Comparison of ENCODE assay signal across 10 cellular contexts in genomic region chr3:43223670-43224364, GRCh38.
DNase-seq lines count a peak whose midpoint lies in the region; ATAC-seq, FAIRE-seq and TF ChIP-seq lines count a peak whose summit lies in the region.
"Had no signal": no experiment of that assay in that cellular context is flagged by ENCODE, and none has a peak within 500 bp of the region (broad histone marks: within the 10 kb centered on the region; RNA-seq: fewer than 3 reads in every experiment).

No MANE protein-coding gene starts in this region.

- H3K36me3 ChIP-seq in DND-41 (ENCODE audit: insufficient read depth, low read length) (no peaks in the 10 kb centered on the region), MM.1S (replicated peaks; ENCODE audit: insufficient read depth, low read length) (no peaks in the 10 kb centered on the region), trophoblast cell (ENCODE audit: control insufficient read depth in 1 of 2, insufficient read depth in 2 of 2, low read length in 2 of 2) (no peaks in the 10 kb centered on the region)

- no peak for FAIRE-seq in H54 (lab: Jason Lieb, UNC)
- FAIRE-seq: GM12891 had no signal

- no peak overlapping the region for H3K4me3 Mint-ChIP-seq in central memory CD8-positive, alpha-beta T cell
- peak overlapping the region in 7 of 10 donors; percentile 15 to 82 (median 51) for H3K4me3 Mint-ChIP-seq in naive thymus-derived CD8-positive, alpha-beta T cell
- H3K4me3 Mint-ChIP-seq: GM23338 had no signal

- no peak overlapping the region for H3K23ac ChIP-seq in trophoblast cell (ENCODE audit: low read length)

- H3K27me3 ChIP-seq in DND-41 (ENCODE audit: insufficient read depth, low read length, poor library complexity) (no peaks in the 10 kb centered on the region), MM.1S (replicated peaks; ENCODE audit: insufficient read depth, low read length) (no peaks in the 10 kb centered on the region), trophoblast cell (ENCODE audit: insufficient read depth, low read length) (no peaks in the 10 kb centered on the region)

- DNase-seq in DND-41 = no peak
- no peak for DNase-seq in MM.1S
- no peak for DNase-seq in central memory CD8-positive, alpha-beta T cell (ENCODE audit: low spot score in 2 of 2)
- peak in 3 of 10 donors; percentile 41 to 52 (median 42) for DNase-seq in naive thymus-derived CD8-positive, alpha-beta T cell
- no peak for DNase-seq in trophoblast cell
- no peak for DNase-seq in SIG-M5 treated with dmso at 0.1 percent for 504 hours (lab: John Stamatoyannopoulos, UW; ENCODE audit: unreplicated experiment)
- no peak for DNase-seq in H54 (ENCODE audit: insufficient read length, low spot score)

- H2BK12ac ChIP-seq in trophoblast cell (ENCODE audit: low read length) = no peak overlapping the region

- H4K20me1 ChIP-seq in DND-41 (ENCODE audit: insufficient read depth, low read length) (no peaks in the 10 kb centered on the region), MM.1S (ENCODE audit: insufficient read depth, low read length) (no peaks in the 10 kb centered on the region)

- H4K8ac ChIP-seq in trophoblast cell (ENCODE audit: low read depth, low read length) = no peak overlapping the region

- peak overlapping the region; percentile 7 for H3K27ac Mint-ChIP-seq in central memory CD8-positive, alpha-beta T cell (ENCODE audit: low read depth)
- peak overlapping the region; percentile 36 to 95 (median 85) for H3K27ac Mint-ChIP-seq in naive thymus-derived CD8-positive, alpha-beta T cell
- H3K27ac Mint-ChIP-seq: GM23338 had no signal

- H3K79me2 ChIP-seq in DND-41 (ENCODE audit: insufficient read depth, low read length) = no peaks in the 10 kb centered on the region
- H3K79me2 ChIP-seq in MM.1S (ENCODE audit: low read length) = no peaks in the 10 kb centered on the region
- H3K79me2 ChIP-seq in trophoblast cell (ENCODE audit: control insufficient read depth, insufficient read depth, low read length, poor library complexity) = no peaks in the 10 kb centered on the region

- peaks cover 24% of the 10 kb centered on the region for H3K4me1 Mint-ChIP-seq in central memory CD8-positive, alpha-beta T cell
- peaks cover 34 to 69% (median 62%) of the 10 kb centered on the region in 4 donors for H3K4me1 Mint-ChIP-seq in naive thymus-derived CD8-positive, alpha-beta T cell
- H3K4me1 Mint-ChIP-seq: GM23338 had no signal

- no peaks in the 10 kb centered on the region for H3K9me2 ChIP-seq in MM.1S (replicated peaks; ENCODE audit: insufficient read depth, low read length)

- TF ChIP-seq POLR2A in H54 (IDR thresholded peaks at IDR 0.05; ENCODE audit: low read depth, low read length) = no peak

- H2AK5ac ChIP-seq in trophoblast cell (ENCODE audit: low read length) = no peak overlapping the region

- H3K9ac ChIP-seq in DND-41 (ENCODE audit: low read depth, low read length) = no peak overlapping the region
- no peak overlapping the region for H3K9ac ChIP-seq in MM.1S (ENCODE audit: low read length)
- H3K9ac ChIP-seq in trophoblast cell (ENCODE audit: low read length) = no peak overlapping the region

- no peak for ATAC-seq in DND-41 (ENCODE audit: insufficient read depth, low read depth)
- ATAC-seq in central memory CD8-positive, alpha-beta T cell (replicated peaks; ENCODE audit: extremely low read depth, poor library complexity, severe bottlenecking) = no peak
- ATAC-seq in naive thymus-derived CD8-positive, alpha-beta T cell = peak in 1 of 2 donors; percentile 23
- ATAC-seq in activated CD4-positive, CD25-positive, alpha-beta regulatory T cell treated with anti-CD3 and anti-CD28 coated beads, Interleukin-2, amount 50 U/mL, for 24 hours = no peak
- ATAC-seq: GM23338 had no signal

- no peak overlapping the region for H2BK120ac ChIP-seq in trophoblast cell (ENCODE audit: insufficient read depth, low read length, poor library complexity)

- POLR2A ChIA-PET in naive thymus-derived CD8-positive, alpha-beta T cell (lab: Charles Lee) = interaction anchor here (0.7 to 3.6 kb wide), 18 partner anchors 20 to 278 kb away, joined by 3 to 30 read pairs (median 6); partner anchors contain the start of gene SNRK

- H2AFZ ChIP-seq in DND-41 (ENCODE audit: low read depth, low read length) = no peak overlapping the region
- H2AFZ ChIP-seq in MM.1S (ENCODE audit: low read length) = no peak overlapping the region
- no peak overlapping the region for H2AFZ ChIP-seq in trophoblast cell (ENCODE audit: insufficient read depth, low read length, poor library complexity)
- H2AFZ ChIP-seq: GM23338 had no signal

- H3K9me3 ChIP-seq in DND-41 (ENCODE audit: insufficient read depth, low read length, severe bottlenecking) = no peaks in the 10 kb centered on the region
- H3K9me3 ChIP-seq in MM.1S (replicated peaks; ENCODE audit: insufficient read depth, low read length) = no peaks in the 10 kb centered on the region
- H3K9me3 ChIP-seq in trophoblast cell (ENCODE audit: insufficient read depth, low read depth, low read length) = no peaks in the 10 kb centered on the region

- no peak overlapping the region for H3K14ac ChIP-seq in trophoblast cell (ENCODE audit: low read length)

- H4K91ac ChIP-seq in trophoblast cell (ENCODE audit: low read depth, low read length) = no peak overlapping the region

- H3K36me3 Mint-ChIP-seq in central memory CD8-positive, alpha-beta T cell (ENCODE audit: insufficient read depth) = peaks cover 2% of the 10 kb centered on the region
- peaks cover 0 to 18% (median 8%) of the 10 kb centered on the region in 3 donors for H3K36me3 Mint-ChIP-seq in naive thymus-derived CD8-positive, alpha-beta T cell

- H3F3A ChIP-seq in MM.1S (ENCODE audit: insufficient read depth, low read length) = no peaks in the 10 kb centered on the region

- no peaks in the 10 kb centered on the region for H3K27me3 Mint-ChIP-seq in central memory CD8-positive, alpha-beta T cell
- no peaks in the 10 kb centered on the region for H3K27me3 Mint-ChIP-seq in naive thymus-derived CD8-positive, alpha-beta T cell

- no peak overlapping the region for H3K4me3 ChIP-seq in DND-41 (ENCODE audit: low read depth in 1 of 2, low read length in 2 of 2)
- no peak overlapping the region for H3K4me3 ChIP-seq in MM.1S (ENCODE audit: low read length)
- H3K4me3 ChIP-seq in trophoblast cell (ENCODE audit: low read depth, low read length) = no peak overlapping the region
- H3K4me3 ChIP-seq: GM23338 had no signal

- H3K4me2 ChIP-seq in DND-41 (ENCODE audit: insufficient read depth, low read length) (no peak overlapping the region), MM.1S (ENCODE audit: low read depth, low read length) (no peak overlapping the region), trophoblast cell (ENCODE audit: low read length) (no peak overlapping the region)
- H3K4me2 ChIP-seq: GM23338 had no signal

- TF ChIP-seq CTCF in DND-41 (IDR thresholded peaks at IDR 0.05; ENCODE audit: borderline replicate concordance, extremely low read depth, low read length, poor library complexity, severe bottlenecking) (peak; percentile 13), MM.1S (IDR thresholded peaks at IDR 0.05; ENCODE audit: low read length) (peak; percentile 18)

- no peak overlapping the region for H3K18ac ChIP-seq in trophoblast cell (ENCODE audit: low read length)

- H3K4ac ChIP-seq in trophoblast cell (ENCODE audit: low read depth, low read length) = no peak overlapping the region

- no peaks in the 10 kb centered on the region for H3K79me1 ChIP-seq in trophoblast cell (ENCODE audit: low read length)

- no peak overlapping the region for H4K12ac ChIP-seq in trophoblast cell (ENCODE audit: low read depth, low read length)

- no peak overlapping the region for H2BK5ac ChIP-seq in trophoblast cell (ENCODE audit: low read depth, low read length, poor library complexity)

- H3K9me3 Mint-ChIP-seq in central memory CD8-positive, alpha-beta T cell = peaks cover 9% of the 10 kb centered on the region
- H3K9me3 Mint-ChIP-seq in naive thymus-derived CD8-positive, alpha-beta T cell = peaks cover 0 to 23% (median 17%) of the 10 kb centered on the region in 9 donors

- no CpG with 5 or more reads among the region's 3 CpGs for WGBS in trophoblast cell (ENCODE audit: extremely low coverage, insufficient coverage, insufficient read length)

- no peaks in the 10 kb centered on the region for H3K4me1 ChIP-seq in DND-41 (ENCODE audit: insufficient read depth, low read length)
- 0 out of 2 replicates have a peak, but pooled peaks cover 1% of the 10 kb centered on the region for H3K4me1 ChIP-seq in MM.1S (ENCODE audit: low read length)
- no peaks in the 10 kb centered on the region for H3K4me1 ChIP-seq in trophoblast cell (ENCODE audit: control insufficient read depth in 1 of 2, insufficient read depth in 2 of 2, low read length in 2 of 2)

- H3K27ac ChIP-seq in DND-41 (ENCODE audit: low read length) (no peak overlapping the region), MM.1S (ENCODE audit: low read length) (no peak overlapping the region), trophoblast cell (ENCODE audit: low read depth, low read length) (no peak overlapping the region)
